Comparison of ENCODE assay signal across 11 cellular contexts in genomic region chr11:11391796-11392195, GRCh38. TPM values are rescaled to one million over a fixed set of nuclear protein-coding genes. Genes with fewer than 3 reads are reported as not detected.
DNase-seq lines count a peak whose midpoint lies in the region; ATAC-seq, FAIRE-seq and TF ChIP-seq lines count a peak whose summit lies in the region.
"Had no signal": no experiment of that assay in that cellular context is flagged by ENCODE, and none has a peak within 500 bp of the region (broad histone marks: within the 10 kb centered on the region; RNA-seq: fewer than 3 reads in every experiment).

No MANE protein-coding gene starts in this region.

- in situ Hi-C loops in HAP-1 (cut with MboI; ENCODE audit: low sequenced_read_pairs) = no loop called here

- FAIRE-seq in bronchial epithelial cell (lab: Jason Lieb, UNC) = no peak
- FAIRE-seq: colon had no signal

- H3K4me3 Mint-ChIP-seq in T-cell = no peak overlapping the region

- no peaks in the 10 kb centered on the region for H3K9me3 Mint-ChIP-seq in T-cell

- CTCF ChIA-PET in T-cell (lab: Charles Lee) = no interaction called here

- ATAC-seq in GM21526 (IDR thresholded peaks at IDR 0.05; ENCODE audit: low FRiP score, unreplicated experiment) (no peak), GM18858 (IDR thresholded peaks at IDR 0.05; ENCODE audit: unreplicated experiment) (no peak), T-cell (replicated peaks in 1 of 4) (no peak)

- no peaks in the 10 kb centered on the region for H3K27me3 ChIP-seq in bronchial epithelial cell (ENCODE audit: control insufficient read depth, insufficient read depth, low read length)
- H3K27me3 ChIP-seq in HAP-1 (ENCODE audit: low read depth) = no peaks in the 10 kb centered on the region

- H3K4me1 Mint-ChIP-seq in T-cell = no peaks in the 10 kb centered on the region

- H3K4me3 ChIP-seq in bronchial epithelial cell (ENCODE audit: low read depth, low read length) (no peak overlapping the region), HAP-1 (no peak overlapping the region)

- no peak for TF ChIP-seq CTCF in bronchial epithelial cell (IDR thresholded peaks at IDR 0.05; ENCODE audit: insufficient read depth, low read length, severe bottlenecking)

- H3K9me3 ChIP-seq in HAP-1 = no peaks in the 10 kb centered on the region

- H3K27me3 Mint-ChIP-seq in T-cell = peaks cover 2 to 6% of the 10 kb centered on the region in 2 donors

- H3K4me1 ChIP-seq in HAP-1 = peaks cover 6% of the 10 kb centered on the region

- no peaks in the 10 kb centered on the region for H3K36me3 Mint-ChIP-seq in T-cell

- H3K36me3 ChIP-seq in bronchial epithelial cell (ENCODE audit: control insufficient read depth, insufficient read depth, low read length) (no peaks in the 10 kb centered on the region), HAP-1 (replicated peaks) (no peaks in the 10 kb centered on the region)

- POLR2A ChIA-PET in T-cell (lab: Charles Lee) = no interaction called here

- H3K27ac Mint-ChIP-seq in T-cell = no peak overlapping the region

- DNase-seq in AG08395 (ENCODE audit: low spot score) = peak; percentile 86
- DNase-seq in HT1080 (ENCODE audit: low read depth) = peak; percentile 81
- peak; percentile 84 for DNase-seq in bronchial epithelial cell (ENCODE audit: low read depth)
- DNase-seq in lung microvascular endothelial cell (ENCODE audit: low read depth in 2 of 2) = peak; percentile 44 to 88
- no peak for DNase-seq in HAP-1 (ENCODE audit: low spot score in 2 of 2)
- DNase-seq in T-cell = no peak
- DNase-seq: NCI-H1092 treated with DMSO at 0.1 percent for 48 hours, SIG-M5 had no signal

RNA-seq across cellular contexts. Expression of gene CSNK2A3, which starts 38.7 kb away (rescaled TPM):
- total RNA-seq in HT1080 (2014; rRNA removed; shearing (Covaris generic)) = 2.7 and 3.2 TPM in 2 replicates
- 3.3 and 3.8 TPM in 2 replicates for polyA plus RNA-seq in HT1080 (2015; cell fraction: cytosol; rRNA removed)
- 3.1 and 3.2 TPM in 2 replicates for polyA plus RNA-seq in HT1080 (2015; cell fraction: nucleus; rRNA removed)
- total RNA-seq in bronchial epithelial cell (2.1 and 2.8 TPM in 2 replicates), lung microvascular endothelial cell (1.3 and 4.2 TPM in 2 replicates), T-cell (under 1 TPM in 2 of 5 donors, not detected in 3; 0.32 to 0.93 TPM)

Comparison
In these comparisons a context has a peak if more than half of its experiments do, and no peak if none do; other contexts are left out.
1. DNase-seq: peak in AG08395 (single experiment), HT1080 (single experiment), bronchial epithelial cell (single experiment) and lung microvascular endothelial cell (2 of 2); none in HAP-1 (0 of 2) and T-cell (0 of 34).